10 cellular contexts compared by ENCODE assay signal in the genomic region with DNA sequence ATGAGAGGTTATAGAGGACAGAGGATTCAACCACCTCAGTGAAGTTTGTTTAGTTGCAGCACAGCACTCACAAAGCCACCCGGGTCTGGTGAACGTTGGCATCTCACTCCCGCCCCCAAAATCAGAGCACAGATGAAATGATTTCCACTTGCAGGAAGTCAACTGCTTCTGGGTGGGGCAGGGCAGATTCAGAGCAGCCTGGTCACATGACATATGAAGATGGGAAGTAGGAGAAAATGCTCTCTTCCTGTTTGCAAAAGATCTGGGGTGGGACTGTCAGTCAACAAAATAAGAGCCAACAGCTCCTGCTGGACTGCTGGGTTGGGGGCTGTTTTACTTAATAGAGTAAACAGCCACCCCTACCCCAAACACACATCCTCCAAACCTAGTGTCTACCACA. TPM values are rescaled to one million over a fixed set of nuclear protein-coding genes. Genes with fewer than 3 reads are reported as not detected.
A peak's percentile ranks its signal among the peaks of the same experiment; 100 is the strongest.
DNase-seq lines count a peak whose midpoint lies in the region; ATAC-seq lines count a peak whose summit lies in the region.
"Had no signal": no experiment of that assay in that cellular context is flagged by ENCODE, and none has a peak within 500 bp of the region (broad histone marks: within the 10 kb centered on the region; RNA-seq: fewer than 3 reads in every experiment).

No MANE protein-coding gene starts in this region.

- no peaks in the 10 kb centered on the region for H3K9me3 ChIP-seq in mesenchymal stem cell (ENCODE audit: control insufficient read depth, low read length)

- H2BK120ac ChIP-seq in mesenchymal stem cell (ENCODE audit: low read depth, low read length): no peak overlapping the region

- H3K4me1 Mint-ChIP-seq in activated T-cell treated with anti-CD3 and anti-CD28 coated beads, Interleukin-2, amount 50 U/mL, for 72 hours (ENCODE audit: low read depth): peaks cover 33% of the 10 kb centered on the region

- H2AK5ac ChIP-seq in mesenchymal stem cell (ENCODE audit: low read length, severe bottlenecking): no peak overlapping the region

- no peak overlapping the region for H3K9ac ChIP-seq in mesenchymal stem cell (ENCODE audit: low read length)

- H3K14ac ChIP-seq in mesenchymal stem cell (ENCODE audit: low read length in 2 of 2): no peak overlapping the region

- no peak overlapping the region for H3K4me2 ChIP-seq in mesenchymal stem cell (ENCODE audit: low read length, poor library complexity, severe bottlenecking)

- DNase-seq in AML-193 (lab: John Stamatoyannopoulos, UW) (peak; percentile 29 to 37), NOMO-1 treated with dmso at 0.1 percent for 144 hours (lab: John Stamatoyannopoulos, UW; ENCODE audit: unreplicated experiment) (peak; percentile 72), mesenchymal stem cell (no peak), caudate nucleus (lab: John Stamatoyannopoulos, UW) (no peak), NCI-H526 treated with DMSO at 0.1 percent for 48 hours (lab: John Stamatoyannopoulos, UW) (no peak)
- peak; percentile 19 to 37 for DNase-seq in activated T-cell treated with anti-CD3 and anti-CD28 coated beads, Interleukin-2, amount 50 U/mL, for 72 hours
- DNase-seq: kidney glomerular epithelial cell, SW 1271 had no signal

- peak overlapping the region; percentile 35 for H2BK15ac ChIP-seq in mesenchymal stem cell (ENCODE audit: low read depth, poor library complexity, severe bottlenecking)

- peak overlapping the region; percentile 66 to 70 for H3K4me3 Mint-ChIP-seq in activated T-cell treated with anti-CD3 and anti-CD28 coated beads, Interleukin-2, amount 50 U/mL, for 72 hours

- no peaks in the 10 kb centered on the region for H3K27me3 Mint-ChIP-seq in activated T-cell treated with anti-CD3 and anti-CD28 coated beads, Interleukin-2, amount 50 U/mL, for 72 hours (ENCODE audit: low read depth)

- H3K9me3 Mint-ChIP-seq in activated T-cell treated with anti-CD3 and anti-CD28 coated beads, Interleukin-2, amount 50 U/mL, for 72 hours: no peaks in the 10 kb centered on the region

- H3K27ac Mint-ChIP-seq in activated T-cell treated with anti-CD3 and anti-CD28 coated beads, Interleukin-2, amount 50 U/mL, for 72 hours: peak overlapping the region; percentile 11

- H3K79me1 ChIP-seq in mesenchymal stem cell (replicated peaks; ENCODE audit: low read length, poor library complexity, severe bottlenecking): peaks cover 1% of the 10 kb centered on the region

- peaks cover 44 to 79% of the 10 kb centered on the region in 2 experiments for H3K36me3 ChIP-seq in mesenchymal stem cell (ENCODE audit: control insufficient read depth in 1 of 2, insufficient read depth in 2 of 2, low read depth in 1 of 2, low read length in 2 of 2)

- no peak overlapping the region for H3K4ac ChIP-seq in mesenchymal stem cell (ENCODE audit: low read depth in 1 of 2, low read length in 2 of 2)

- H2BK5ac ChIP-seq in mesenchymal stem cell (ENCODE audit: low read depth, low read length, poor library complexity, severe bottlenecking): no peak overlapping the region

- no peak overlapping the region for H2AFZ ChIP-seq in mesenchymal stem cell (ENCODE audit: low read depth, low read length)

- H3K4me1 ChIP-seq in mesenchymal stem cell (ENCODE audit: control insufficient read depth, insufficient read depth, low read depth, low read length): no peaks in the 10 kb centered on the region

- peak in 1 of 2 donors; percentile 71 for ATAC-seq in activated T-cell treated with anti-CD3 and anti-CD28 coated beads, Interleukin-2, amount 50 U/mL, for 72 hours (replicated peaks in 1 of 2)
- ATAC-seq in GM21381 (IDR thresholded peaks at IDR 0.05; ENCODE audit: unreplicated experiment) (no peak), HG02610 (IDR thresholded peaks at IDR 0.05; ENCODE audit: unreplicated experiment) (no peak)

- H3K27ac ChIP-seq in mesenchymal stem cell (ENCODE audit: low read length, poor library complexity, severe bottlenecking): no peak overlapping the region
- H3K27ac ChIP-seq in caudate nucleus (ENCODE audit: low read depth, low read length): no peak overlapping the region

- no peak overlapping the region for H4K8ac ChIP-seq in mesenchymal stem cell (ENCODE audit: low read length)

- H3K27me3 ChIP-seq in mesenchymal stem cell (ENCODE audit: control insufficient read depth in 1 of 2, insufficient read depth in 1 of 2, low read length in 2 of 2): no peaks in the 10 kb centered on the region

- H4K91ac ChIP-seq in mesenchymal stem cell (ENCODE audit: low read length): no peak overlapping the region

- no peaks in the 10 kb centered on the region for H3K36me3 Mint-ChIP-seq in activated T-cell treated with anti-CD3 and anti-CD28 coated beads, Interleukin-2, amount 50 U/mL, for 72 hours (ENCODE audit: insufficient read depth in 2 of 2)

- no peak overlapping the region for H3K18ac ChIP-seq in mesenchymal stem cell (ENCODE audit: low read depth in 1 of 2, low read length in 2 of 2)

- H3K23ac ChIP-seq in mesenchymal stem cell (ENCODE audit: low read length in 2 of 2): no peak overlapping the region

- no peak overlapping the region for H3K4me3 ChIP-seq in mesenchymal stem cell (ENCODE audit: insufficient read depth in 1 of 2, low read depth in 1 of 2, low read length in 2 of 2)

- H2BK12ac ChIP-seq in mesenchymal stem cell (ENCODE audit: low read length in 2 of 2): no peak overlapping the region

- 98% methylated on average over 3 of the region's 3 CpGs for WGBS in mesenchymal stem cell

RNA-seq across cellular contexts. Expression of a gene that starts 43.2 kb away (rescaled TPM):
- total RNA-seq in activated T-cell treated with anti-CD3 and anti-CD28 coated beads, Interleukin-2, amount 50 U/mL, for 72 hours: not detected
- 0.03 TPM for polyA plus RNA-seq in mesenchymal stem cell (2013, experiment 1 of 2)
- polyA plus RNA-seq in mesenchymal stem cell (2013, experiment 2 of 2): 0.05 TPM

Comparison
In these comparisons a context has a peak if more than half of its experiments do, and no peak if none do; other contexts are left out.
1. DNase-seq: peak in AML-193 (2 of 2), NOMO-1 treated with dmso at 0.1 percent for 144 hours (single experiment) and activated T-cell treated with anti-CD3 and anti-CD28 coated beads, Interleukin-2, amount 50 U/mL, for 72 hours (2 of 2); none in mesenchymal stem cell (single experiment), caudate nucleus (0 of 61) and NCI-H526 treated with DMSO at 0.1 percent for 48 hours (single experiment).